In the genomic region with DNA sequence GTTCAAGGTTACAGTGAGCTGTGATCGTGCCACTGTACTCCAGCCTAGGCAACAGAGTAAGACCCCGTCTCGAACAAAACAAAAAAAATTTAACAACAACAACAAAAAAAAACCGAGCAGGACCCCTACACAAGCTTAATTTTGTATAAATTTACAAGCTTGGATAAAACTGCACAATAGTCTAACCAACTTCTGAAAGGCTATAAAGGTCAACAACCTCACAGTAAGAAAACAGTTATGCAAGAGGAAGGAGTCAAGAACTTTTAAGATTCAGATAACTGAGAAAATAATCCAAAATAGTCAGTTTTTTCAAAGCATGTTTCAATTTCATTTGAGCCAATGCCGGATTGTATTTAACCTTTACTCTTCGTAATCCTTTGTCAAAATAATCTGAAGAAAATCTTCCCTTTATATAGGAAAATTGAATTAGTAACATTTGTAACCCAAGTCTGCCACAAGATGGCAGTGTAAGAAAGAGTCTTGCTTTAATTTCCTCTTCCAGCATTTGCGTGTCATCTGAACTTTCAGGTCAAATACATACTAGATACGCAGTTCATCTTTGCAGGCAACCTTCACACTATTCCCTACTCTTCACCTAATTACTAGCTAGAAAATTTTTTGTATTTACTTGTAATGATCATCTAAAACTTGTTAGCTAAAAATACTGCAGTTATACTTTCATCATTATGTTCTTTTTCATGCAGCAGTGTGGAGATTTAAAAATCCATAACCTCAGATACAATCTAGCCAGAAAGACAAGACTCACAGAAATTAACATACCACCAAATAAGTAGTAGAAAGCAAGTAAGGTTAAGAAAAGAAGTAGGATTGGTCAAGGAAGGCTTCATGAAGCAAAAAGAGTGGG, we compare ENCODE assay signal across 8 cellular contexts. TPM values are rescaled to one million over a fixed set of nuclear protein-coding genes. Genes with fewer than 3 reads are reported as not detected.
DNase-seq lines count a peak whose midpoint lies in the region; ATAC-seq, FAIRE-seq and TF ChIP-seq lines count a peak whose summit lies in the region.

No MANE protein-coding gene starts in this region.

- intact Hi-C loops in activated CD8-positive, alpha-beta T cell treated with anti-CD3 and anti-CD28 coated beads for 36 hours (cut with micrococcal nuclease) = no loop called here
- intact Hi-C loops in pancreas (cut with DNase I) = loop anchor here (10.0 kb wide), 2 partner anchors 78 to 278 kb away; no protein-coding TSS in a partner anchor

- H3K27me3 ChIP-seq in foreskin keratinocyte (no peaks in the 10 kb centered on the region), pancreas (no peaks in the 10 kb centered on the region)

- H3K4me1 ChIP-seq in foreskin keratinocyte = peaks cover 10% of the 10 kb centered on the region
- H3K4me1 ChIP-seq in pancreas = peaks cover 0 to 3% (median 3%) of the 10 kb centered on the region in 3 donors

- TF ChIP-seq CTCF in activated CD8-positive, alpha-beta T cell treated with anti-CD3 and anti-CD28 coated beads for 36 hours (IDR thresholded peaks at IDR 0.05) = peak; percentile 87
- TF ChIP-seq CTCF in foreskin keratinocyte (conservative IDR thresholded peaks at IDR 0.05) = peak; percentile 87
- TF ChIP-seq CTCF in pancreas (IDR thresholded peaks at IDR 0.05) = peak; percentile 25 to 66 (median 60)

- H3K27ac ChIP-seq in foreskin keratinocyte (no peak overlapping the region), pancreas (no peak overlapping the region)

- no peaks in the 10 kb centered on the region for H3K9me3 Mint-ChIP-seq in activated CD8-positive, alpha-beta T cell treated with anti-CD3 and anti-CD28 coated beads for 36 hours

- no peaks in the 10 kb centered on the region for H3K27me3 Mint-ChIP-seq in activated CD8-positive, alpha-beta T cell treated with anti-CD3 and anti-CD28 coated beads for 36 hours

- FAIRE-seq in pancreas (lab: Jason Lieb, UNC) = peak; percentile 96

- H3K4me1 Mint-ChIP-seq in activated CD8-positive, alpha-beta T cell treated with anti-CD3 and anti-CD28 coated beads for 36 hours (ENCODE audit: low read depth) = peaks cover 36% of the 10 kb centered on the region

- H3K36me3 ChIP-seq in pancreas = peaks cover 0 to 28% (median 6%) of the 10 kb centered on the region in 3 donors

- POLR2A ChIA-PET in activated CD8-positive, alpha-beta T cell treated with anti-CD3 and anti-CD28 coated beads for 36 hours (lab: Charles Lee) = interaction anchor here (1.0 to 1.7 kb wide), 2 partner anchors 127 to 143 kb away, joined by 4 read pairs; a partner anchor contains a TSS

- H3K9me3 ChIP-seq in pancreas = no peaks in the 10 kb centered on the region

- ATAC-seq in HG02678 (IDR thresholded peaks at IDR 0.05; ENCODE audit: unreplicated experiment) (peak; percentile 53), foreskin keratinocyte (peak; percentile 46), pancreas (peak; percentile 69 to 88 (median 84)), HG02870 (IDR thresholded peaks at IDR 0.05; ENCODE audit: unreplicated experiment) (no peak)
- peak; percentile 53 for ATAC-seq in activated CD8-positive, alpha-beta T cell treated with anti-CD3 and anti-CD28 coated beads for 36 hours

- peak overlapping the region; percentile 41 for H3K27ac Mint-ChIP-seq in activated CD8-positive, alpha-beta T cell treated with anti-CD3 and anti-CD28 coated beads for 36 hours

- H3K4me3 Mint-ChIP-seq in activated CD8-positive, alpha-beta T cell treated with anti-CD3 and anti-CD28 coated beads for 36 hours = peak overlapping the region; percentile 0

- H3K4me3 ChIP-seq in pancreas = no peak overlapping the region

- H3K36me3 Mint-ChIP-seq in activated CD8-positive, alpha-beta T cell treated with anti-CD3 and anti-CD28 coated beads for 36 hours (ENCODE audit: low read depth) = peaks cover 57% of the 10 kb centered on the region

- CTCF ChIA-PET in activated CD8-positive, alpha-beta T cell treated with anti-CD3 and anti-CD28 coated beads for 36 hours (lab: Charles Lee) = interaction anchor here (0.6 to 9.4 kb wide), 47 partner anchors 10 to 364 kb away, joined by 3 to 125 read pairs (median 4); a partner anchor contains a TSS

- 29 to 35% methylated on average over 8 of the region's 8 CpGs for WGBS in pancreas, 2 donors

- peak; percentile 81 for DNase-seq in NCI-H510A treated with DMSO at 0.1 percent for 48 hours (lab: John Stamatoyannopoulos, UW)
- DNase-seq in NCI-H510A (lab: John Stamatoyannopoulos, UW) = no peak
- peak; percentile 71 for DNase-seq in NCI-H2227 (lab: John Stamatoyannopoulos, UW; ENCODE audit: unreplicated experiment)
- DNase-seq in activated CD8-positive, alpha-beta T cell treated with anti-CD3 and anti-CD28 coated beads for 36 hours = peak; percentile 13
- DNase-seq in foreskin keratinocyte = peak; percentile 18 to 53
- no peak for DNase-seq in pancreas

RNA-seq across cellular contexts. Expression of a gene that starts 5.8 kb away (rescaled TPM):
- total RNA-seq in activated CD8-positive, alpha-beta T cell treated with anti-CD3 and anti-CD28 coated beads for 36 hours = 10 to 100 TPM; 79.0 to 82.7 TPM
- 51.2 and 54.3 TPM in 2 replicates for total RNA-seq in foreskin keratinocyte
- 47.8 and 58.2 TPM in 2 replicates for polyA plus RNA-seq in foreskin keratinocyte
- total RNA-seq in pancreas = 10 to 100 TPM; 17.4 to 34.0 (median 25.0) TPM
- polyA plus RNA-seq in pancreas = 10 to 100 TPM; 37.4 to 55.3 TPM

RNA-seq across cellular contexts. Expression of a gene that starts 16.2 kb away (rescaled TPM):
- total RNA-seq in activated CD8-positive, alpha-beta T cell treated with anti-CD3 and anti-CD28 coated beads for 36 hours = 10 to 100 TPM; 45.7 to 46.5 TPM
- total RNA-seq in foreskin keratinocyte (33.1 and 40.0 TPM in 2 replicates), pancreas (10 to 100 TPM in 3 of 6 donors, 1 to 10 TPM in 3; 6.1 to 12.5 (median 9.8) TPM)
- polyA plus RNA-seq in foreskin keratinocyte (26.6 and 33.2 TPM in 2 replicates), pancreas (10 to 100 TPM; 10.7 to 21.8 TPM)

RNA-seq across cellular contexts. Expression of a gene that starts 21.5 kb away (rescaled TPM):
- total RNA-seq in activated CD8-positive, alpha-beta T cell treated with anti-CD3 and anti-CD28 coated beads for 36 hours = 10 to 100 TPM; 20.6 to 20.8 TPM
- total RNA-seq in foreskin keratinocyte = 14.1 and 14.9 TPM in 2 replicates
- 9.9 and 10.6 TPM in 2 replicates for polyA plus RNA-seq in foreskin keratinocyte
- 10 to 100 TPM in 1 of 6 donors, 1 to 10 TPM in 5; 6.9 to 12.9 (median 7.7) TPM for total RNA-seq in pancreas
- 1 to 10 TPM; 3.7 to 5.1 TPM for polyA plus RNA-seq in pancreas

Comparison
In these comparisons a context has a peak if more than half of its experiments do, and no peak if none do; other contexts are left out.
1. DNase-seq: peak in NCI-H510A treated with DMSO at 0.1 percent for 48 hours (single experiment), NCI-H2227 (single experiment), activated CD8-positive, alpha-beta T cell treated with anti-CD3 and anti-CD28 coated beads for 36 hours (single experiment) and foreskin keratinocyte (2 of 2); none in NCI-H510A (single experiment) and pancreas (0 of 6).
2. Peak in every context shown above with its lines, with median percentiles within 50 percentile points of each other: CTCF ChIP-seq.